In the genomic region with DNA sequence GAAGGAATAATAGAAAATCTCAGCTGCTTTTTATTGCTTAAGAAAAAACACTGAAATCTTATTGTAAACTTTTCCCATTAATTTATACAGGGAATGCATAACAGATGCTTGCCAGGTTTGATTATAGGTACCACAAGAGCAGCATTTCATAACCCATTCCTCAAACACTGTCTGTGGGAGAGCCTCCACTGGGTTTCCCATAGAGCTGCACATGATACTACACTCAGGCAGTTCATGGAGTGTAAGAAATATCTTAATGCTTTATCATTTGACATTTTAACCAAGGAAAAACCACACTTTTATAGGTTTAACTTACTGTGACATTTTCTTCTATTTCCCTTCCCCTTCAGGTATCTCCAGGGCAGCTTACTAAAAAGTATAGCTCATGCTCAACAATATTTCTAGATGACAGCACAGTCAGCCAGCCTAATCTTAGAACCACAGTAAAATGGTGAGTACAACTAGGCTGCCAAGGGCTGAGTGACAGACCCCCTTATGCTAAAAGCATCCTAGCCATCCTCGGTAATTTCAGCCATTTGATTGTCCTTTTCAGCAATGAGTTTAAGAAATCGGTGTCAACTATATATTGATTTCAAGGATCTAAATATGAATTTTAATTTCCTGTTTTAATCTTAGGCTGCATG, we compare ENCODE assay signal across 25 cellular contexts. TPM values are rescaled to one million over a fixed set of nuclear protein-coding genes. Genes with fewer than 3 reads are reported as not detected.
"Had no signal": no experiment of that assay in that cellular context is flagged by ENCODE, and none has a peak within 500 bp of the region (broad histone marks: within the 10 kb centered on the region; RNA-seq: fewer than 3 reads in every experiment).

No MANE protein-coding gene starts in this region.

- H3K9me3 Mint-ChIP-seq: effector memory CD8-positive, alpha-beta T cell; immature natural killer cell; memory B cell; naive thymus-derived CD4-positive, alpha-beta T cell; nephron; neural progenitor cell; stimulated activated memory B cell treated with anti-CD40 and anti-IgM and Interleukin-4, amounts not matched to agents 10 μg/mL and 1 μg/mL and 100 μg/mL, for 72 hours; stimulated activated naive CD8-positive, alpha-beta T cell treated with anti-CD3 and anti-CD28 coated beads, Interleukin-15, Interleukin-2, amounts not matched to agents 100 ng/mL and 50 ng/mL, for 24 hours had no signal

- FAIRE-seq: endometrium, frontal cortex, urothelium cell line had no signal

- H3K27me3 Mint-ChIP-seq: effector memory CD8-positive, alpha-beta T cell; memory B cell; naive thymus-derived CD4-positive, alpha-beta T cell; stimulated activated memory B cell treated with anti-CD40 and anti-IgM and Interleukin-4, amounts not matched to agents 10 μg/mL and 1 μg/mL and 100 μg/mL, for 72 hours; stimulated activated naive CD8-positive, alpha-beta T cell treated with anti-CD3 and anti-CD28 coated beads, Interleukin-15, Interleukin-2, amounts not matched to agents 100 ng/mL and 50 ng/mL, for 24 hours had no signal

- H3K9me3 ChIP-seq: mucosa of descending colon, psoas muscle, spleen, thoracic aorta, tibial nerve, upper lobe of left lung had no signal

- DNase-seq: cortex of kidney; effector memory CD8-positive, alpha-beta T cell; immature natural killer cell; islet precursor cell; left colon; left ventricle myocardium superior; mucosa of descending colon; naive thymus-derived CD4-positive, alpha-beta T cell; psoas muscle; right cardiac atrium; spleen; stimulated activated CD4-positive, alpha-beta T cell treated with anti-CD3 and anti-CD28 coated beads, Interleukin-4, amount 100 ng/mL, for 4 hours; upper lobe of left lung had no signal

- H3K4me3 ChIP-seq: lung, mucosa of descending colon, neural progenitor cell, psoas muscle, skin epidermis, spleen, thoracic aorta, tibial nerve, upper lobe of left lung had no signal

- ATAC-seq: effector memory CD8-positive, alpha-beta T cell; naive thymus-derived CD4-positive, alpha-beta T cell; stimulated activated memory B cell treated with anti-CD40 and anti-IgM and Interleukin-4, amounts not matched to agents 10 μg/mL and 1 μg/mL and 100 μg/mL, for 72 hours had no signal

- H3K4me3 Mint-ChIP-seq: effector memory CD8-positive, alpha-beta T cell; immature natural killer cell; memory B cell; naive thymus-derived CD4-positive, alpha-beta T cell; nephron; neural progenitor cell; stimulated activated memory B cell treated with anti-CD40 and anti-IgM and Interleukin-4, amounts not matched to agents 10 μg/mL and 1 μg/mL and 100 μg/mL, for 72 hours; stimulated activated naive CD8-positive, alpha-beta T cell treated with anti-CD3 and anti-CD28 coated beads, Interleukin-15, Interleukin-2, amounts not matched to agents 100 ng/mL and 50 ng/mL, for 24 hours had no signal

- H3K4me2 ChIP-seq: neural progenitor cell had no signal

- H3K27ac Mint-ChIP-seq: effector memory CD8-positive, alpha-beta T cell; immature natural killer cell; memory B cell; neural progenitor cell; stimulated activated memory B cell treated with anti-CD40 and anti-IgM and Interleukin-4, amounts not matched to agents 10 μg/mL and 1 μg/mL and 100 μg/mL, for 72 hours; stimulated activated naive CD8-positive, alpha-beta T cell treated with anti-CD3 and anti-CD28 coated beads, Interleukin-15, Interleukin-2, amounts not matched to agents 100 ng/mL and 50 ng/mL, for 24 hours had no signal

- H3K27ac ChIP-seq: psoas muscle, skin epidermis, spleen, thoracic aorta, tibial nerve, upper lobe of left lung had no signal

- H3K27me3 ChIP-seq: neural progenitor cell, spleen, tibial nerve, upper lobe of left lung had no signal

- H3K36me3 ChIP-seq: thoracic aorta had no signal

- H3K4me1 ChIP-seq: neural progenitor cell, psoas muscle, tibial nerve, upper lobe of left lung had no signal

- H3K4me1 Mint-ChIP-seq: nephron, neural progenitor cell had no signal

RNA-seq across cellular contexts. Expression of a gene that starts 36.0 kb away (rescaled TPM):
- polyA plus RNA-seq: naive thymus-derived CD4-positive, alpha-beta T cell had no signal
